2 cellular contexts compared by ENCODE assay signal in the genomic region with DNA sequence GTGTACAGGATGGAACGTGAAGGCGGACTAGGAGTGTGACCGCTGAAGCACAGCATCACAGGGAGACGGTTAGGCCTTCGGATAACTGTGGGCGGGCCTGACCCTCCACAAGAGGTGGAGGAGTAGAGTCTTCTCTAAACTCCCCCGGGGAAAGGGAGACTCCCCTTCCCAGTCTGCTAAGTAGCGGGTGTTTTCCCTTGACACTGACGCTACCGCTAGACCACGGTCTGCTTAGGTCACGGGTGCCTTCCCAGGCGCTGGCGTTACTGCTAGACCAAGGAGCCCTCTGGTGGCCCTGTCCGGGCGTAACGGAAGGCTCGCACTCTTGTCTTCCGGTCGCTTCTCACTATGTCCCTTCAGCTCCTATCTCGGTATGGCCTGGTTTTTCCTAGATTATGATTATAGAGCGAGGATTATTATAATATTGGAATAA.
TF ChIP-seq lines count a peak whose summit lies in the region.

No MANE protein-coding gene starts in this region.

TF ChIP-seq in GM12878, 131 proteins besides CTCF, POLR2A, EP300 and RAD21:
- TF ChIP-seq ATF7 (IDR thresholded peaks at IDR 0.05; ENCODE audit: low read depth): peak; percentile 35; the same call in 1 of the 2 replicates
- peak; percentile 39 for TF ChIP-seq SKIL (IDR thresholded peaks at IDR 0.05; ENCODE audit: low read depth, poor library complexity, severe bottlenecking)
- 0 out of 2 replicates have a peak, but pooled peaks have one; percentile 9 for TF ChIP-seq NBN (IDR thresholded peaks at IDR 0.05)
- TF ChIP-seq ZNF207 (IDR thresholded peaks at IDR 0.05; ENCODE audit: borderline replicate concordance): 0 out of 2 replicates have a peak, but pooled peaks have one; percentile 34
- TF ChIP-seq MEF2B (IDR thresholded peaks at IDR 0.05; ENCODE audit: partially characterized antibody, poor library complexity, severe bottlenecking): peak; percentile 70
- TF ChIP-seq RELA (IDR thresholded peaks at IDR 0.05; ENCODE audit: borderline replicate concordance, partially characterized antibody): peak; percentile 49
- peak; percentile 51; the same call in 1 of the 2 replicates for TF ChIP-seq PAX5 (IDR thresholded peaks at IDR 0.05; ENCODE audit: borderline replicate concordance, low read depth, low read length)
- TF ChIP-seq, protein P1, sequence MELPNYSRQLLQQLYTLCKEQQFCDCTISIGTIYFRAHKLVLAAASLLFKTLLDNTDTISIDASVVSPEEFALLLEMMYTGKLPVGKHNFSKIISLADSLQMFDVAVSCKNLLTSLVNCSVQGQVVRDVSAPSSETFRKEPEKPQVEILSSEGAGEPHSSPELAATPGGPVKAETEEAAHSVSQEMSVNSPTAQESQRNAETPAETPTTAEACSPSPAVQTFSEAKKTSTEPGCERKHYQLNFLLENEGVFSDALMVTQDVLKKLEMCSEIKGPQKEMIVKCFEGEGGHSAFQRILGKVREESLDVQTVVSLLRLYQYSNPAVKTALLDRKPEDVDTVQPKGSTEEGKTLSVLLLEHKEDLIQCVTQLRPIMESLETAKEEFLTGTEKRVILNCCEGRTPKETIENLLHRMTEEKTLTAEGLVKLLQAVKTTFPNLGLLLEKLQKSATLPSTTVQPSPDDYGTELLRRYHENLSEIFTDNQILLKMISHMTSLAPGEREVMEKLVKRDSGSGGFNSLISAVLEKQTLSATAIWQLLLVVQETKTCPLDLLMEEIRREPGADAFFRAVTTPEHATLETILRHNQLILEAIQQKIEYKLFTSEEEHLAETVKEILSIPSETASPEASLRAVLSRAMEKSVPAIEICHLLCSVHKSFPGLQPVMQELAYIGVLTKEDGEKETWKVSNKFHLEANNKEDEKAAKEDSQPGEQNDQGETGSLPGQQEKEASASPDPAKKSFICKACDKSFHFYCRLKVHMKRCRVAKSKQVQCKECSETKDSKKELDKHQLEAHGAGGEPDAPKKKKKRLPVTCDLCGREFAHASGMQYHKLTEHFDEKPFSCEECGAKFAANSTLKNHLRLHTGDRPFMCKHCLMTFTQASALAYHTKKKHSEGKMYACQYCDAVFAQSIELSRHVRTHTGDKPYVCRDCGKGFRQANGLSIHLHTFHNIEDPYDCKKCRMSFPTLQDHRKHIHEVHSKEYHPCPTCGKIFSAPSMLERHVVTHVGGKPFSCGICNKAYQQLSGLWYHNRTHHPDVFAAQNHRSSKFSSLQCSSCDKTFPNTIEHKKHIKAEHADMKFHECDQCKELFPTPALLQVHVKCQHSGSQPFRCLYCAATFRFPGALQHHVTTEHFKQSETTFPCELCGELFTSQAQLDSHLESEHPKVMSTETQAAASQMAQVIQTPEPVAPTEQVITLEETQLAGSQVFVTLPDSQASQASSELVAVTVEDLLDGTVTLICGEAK (IDR thresholded peaks at IDR 0.05; ENCODE audit: borderline replicate concordance): peak; percentile 33; the same call in 1 of the 2 replicates

TF ChIP-seq in neural cell, 6 proteins besides CTCF, POLR2A, EP300 and RAD21:
- peak; percentile 19 for TF ChIP-seq SMC3 (conservative IDR thresholded peaks at IDR 0.05; ENCODE audit: poor library complexity)
TF ChIP-seq in neural cell: peak in this region for 1; not testable (repeated sequence) for 5.
